8 cellular contexts compared by ENCODE assay signal in the genomic region with DNA sequence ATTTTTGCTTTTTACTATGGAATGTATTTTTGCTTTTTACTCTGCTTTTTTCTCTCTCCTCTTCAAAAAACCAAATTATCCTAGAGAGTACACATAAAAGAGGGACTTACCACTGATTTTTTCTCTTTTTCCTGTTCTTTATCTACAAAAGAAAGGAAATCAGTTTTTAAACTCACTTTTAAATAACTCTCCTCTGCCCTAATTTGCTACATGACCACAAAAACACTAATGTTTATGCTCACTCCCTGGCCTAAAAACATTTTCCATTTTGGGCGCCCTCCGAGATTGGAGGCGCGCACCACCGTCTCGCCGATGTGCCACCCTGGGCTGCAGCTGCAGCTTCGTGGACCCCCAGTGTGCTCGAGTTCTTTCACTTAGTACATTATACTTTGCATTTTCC. TPM values are rescaled to one million over a fixed set of nuclear protein-coding genes. Genes with fewer than 3 reads are reported as not detected.
A peak's percentile ranks its signal among the peaks of the same experiment; 100 is the strongest.
DNase-seq lines count a peak whose midpoint lies in the region; ATAC-seq and TF ChIP-seq lines count a peak whose summit lies in the region.

No MANE protein-coding gene starts in this region.

- no peaks in the 10 kb centered on the region for H3K9me3 ChIP-seq in MG63

- no peaks in the 10 kb centered on the region for H3K27me3 Mint-ChIP-seq in dendritic cell treated with granulocyte-macrophage colony-stimulating factor and Interleukin-4, amounts not matched to agents 40 ng/mL and 50 ng/mL, for 4 days
- no peaks in the 10 kb centered on the region for H3K27me3 Mint-ChIP-seq in natural killer cell treated with Interleukin-12 subunit alpha and Interleukin-12 subunit beta and Interleukin-15 and Interleukin-18, amount 100 ng/mL, for 72 hours

- peaks cover 72% of the 10 kb centered on the region for H3K4me1 Mint-ChIP-seq in dendritic cell treated with granulocyte-macrophage colony-stimulating factor and Interleukin-4, amounts not matched to agents 40 ng/mL and 50 ng/mL, for 4 days (ENCODE audit: low read depth)
- H3K4me1 Mint-ChIP-seq in natural killer cell treated with Interleukin-12 subunit alpha and Interleukin-12 subunit beta and Interleukin-15 and Interleukin-18, amount 100 ng/mL, for 72 hours (ENCODE audit: low read depth in 2 of 2): peaks cover 47 to 52% of the 10 kb centered on the region in 2 donors

- no peaks in the 10 kb centered on the region for H3K9me3 Mint-ChIP-seq in dendritic cell treated with granulocyte-macrophage colony-stimulating factor and Interleukin-4, amounts not matched to agents 40 ng/mL and 50 ng/mL, for 4 days
- no peaks in the 10 kb centered on the region for H3K9me3 Mint-ChIP-seq in natural killer cell treated with Interleukin-12 subunit alpha and Interleukin-12 subunit beta and Interleukin-15 and Interleukin-18, amount 100 ng/mL, for 72 hours

- no peak for TF ChIP-seq CTCF in GM13976 (IDR thresholded peaks at IDR 0.05; ENCODE audit: borderline replicate concordance, control extremely low read depth, extremely low read depth, insufficient read depth, missing control alignments)

- DNase-seq in MG63 (no peak), kidney glomerular epithelial cell (lab: John Stamatoyannopoulos, UW) (no peak), GM13976 (ENCODE audit: low spot score) (no peak)
- no peak for DNase-seq in natural killer cell treated with Interleukin-12 subunit alpha and Interleukin-12 subunit beta and Interleukin-15 and Interleukin-18, amount 100 ng/mL, for 72 hours (ENCODE audit: low spot score)

- peaks cover 28% of the 10 kb centered on the region for H3K4me1 ChIP-seq in ACC112 (ENCODE audit: control insufficient read depth, insufficient read depth, low read length, unreplicated experiment)

- H3K36me3 ChIP-seq in ACC112 (ENCODE audit: insufficient read depth, low read length): no peaks in the 10 kb centered on the region
- H3K36me3 ChIP-seq in MG63: no peaks in the 10 kb centered on the region

- H3K4me3 Mint-ChIP-seq in dendritic cell treated with granulocyte-macrophage colony-stimulating factor and Interleukin-4, amounts not matched to agents 40 ng/mL and 50 ng/mL, for 4 days: peak overlapping the region; percentile 78
- peak overlapping the region; percentile 66 for H3K4me3 Mint-ChIP-seq in natural killer cell treated with Interleukin-12 subunit alpha and Interleukin-12 subunit beta and Interleukin-15 and Interleukin-18, amount 100 ng/mL, for 72 hours

- peak overlapping the region; percentile 79 for H2AFZ ChIP-seq in ACC112 (ENCODE audit: low read length, unreplicated experiment)

- intact Hi-C loops in dendritic cell treated with granulocyte-macrophage colony-stimulating factor and Interleukin-4, amounts not matched to agents 40 ng/mL and 50 ng/mL, for 4 days (cut with micrococcal nuclease): no loop called here

- H3K27me3 ChIP-seq in ACC112 (ENCODE audit: insufficient read depth, low read length) (no peaks in the 10 kb centered on the region), MG63 (no peaks in the 10 kb centered on the region)

- peak overlapping the region; percentile 81 for H3K27ac Mint-ChIP-seq in dendritic cell treated with granulocyte-macrophage colony-stimulating factor and Interleukin-4, amounts not matched to agents 40 ng/mL and 50 ng/mL, for 4 days
- H3K27ac Mint-ChIP-seq in natural killer cell treated with Interleukin-12 subunit alpha and Interleukin-12 subunit beta and Interleukin-15 and Interleukin-18, amount 100 ng/mL, for 72 hours: peak overlapping the region; percentile 85 to 90

- peak overlapping the region; percentile 52; the same call in 1 of the 2 replicates for H3K27ac ChIP-seq in ACC112 (ENCODE audit: low read depth, low read length)

- no peak for ATAC-seq in natural killer cell treated with Interleukin-12 subunit alpha and Interleukin-12 subunit beta and Interleukin-15 and Interleukin-18, amount 100 ng/mL, for 72 hours
- no peak for ATAC-seq in HG03457 (IDR thresholded peaks at IDR 0.05; ENCODE audit: unreplicated experiment)
- no peak for ATAC-seq in GM18517 (IDR thresholded peaks at IDR 0.05; ENCODE audit: unreplicated experiment)

- in situ Hi-C loops in GM13976 (cut with MboI; ENCODE audit: low sequenced_read_pairs, unreplicated experiment): no loop called here

- peaks cover 23% of the 10 kb centered on the region for H3K79me2 ChIP-seq in ACC112 (ENCODE audit: control insufficient read depth, insufficient read depth, low read length, unreplicated experiment)

- H3K36me3 Mint-ChIP-seq in dendritic cell treated with granulocyte-macrophage colony-stimulating factor and Interleukin-4, amounts not matched to agents 40 ng/mL and 50 ng/mL, for 4 days (ENCODE audit: low read depth): peaks cover 58% of the 10 kb centered on the region
- H3K36me3 Mint-ChIP-seq in natural killer cell treated with Interleukin-12 subunit alpha and Interleukin-12 subunit beta and Interleukin-15 and Interleukin-18, amount 100 ng/mL, for 72 hours: peaks cover 8% of the 10 kb centered on the region

- H3K4me3 ChIP-seq in ACC112 (ENCODE audit: low read depth, low read length): peak overlapping the region; percentile 76
- H3K4me3 ChIP-seq in MG63: peak overlapping the region; percentile 59

RNA-seq across cellular contexts. Expression of gene TK2, which starts 1.1 kb away (rescaled TPM):
- 19.6 and 20.4 TPM in 2 replicates for total RNA-seq in MG63 (2014; rRNA removed; shearing (Covaris generic); ENCODE audit: low replicate concordance)
- 1 to 10 TPM; 5.9 to 6.3 TPM for total RNA-seq in natural killer cell treated with Interleukin-12 subunit alpha and Interleukin-12 subunit beta and Interleukin-15 and Interleukin-18, amount 100 ng/mL, for 72 hours

RNA-seq across cellular contexts. Expression of gene CKLF, which starts 3.5 kb away (rescaled TPM):
- total RNA-seq in MG63 (2014; rRNA removed; shearing (Covaris generic); ENCODE audit: low replicate concordance): 37.2 and 46.1 TPM in 2 replicates
- total RNA-seq in natural killer cell treated with Interleukin-12 subunit alpha and Interleukin-12 subunit beta and Interleukin-15 and Interleukin-18, amount 100 ng/mL, for 72 hours: 10 to 100 TPM; 71.2 to 78.6 TPM

RNA-seq across cellular contexts. Expression of gene CMTM1, which starts 17.4 kb away (rescaled TPM):
- total RNA-seq in MG63 (2014; rRNA removed; shearing (Covaris generic); ENCODE audit: low replicate concordance): 4.1 TPM in 1 of 2 replicates, not detected in the other
- total RNA-seq in natural killer cell treated with Interleukin-12 subunit alpha and Interleukin-12 subunit beta and Interleukin-15 and Interleukin-18, amount 100 ng/mL, for 72 hours: 10 to 100 TPM in 1 of 2 donors, 1 to 10 TPM in 1; 7.2 to 11.6 TPM

RNA-seq across cellular contexts. Expression of gene CMTM2, which starts 30.4 kb away (rescaled TPM):
- total RNA-seq in MG63 (2014; rRNA removed; shearing (Covaris generic); ENCODE audit: low replicate concordance): not detected in 2 replicates
- under 1 TPM; 0.45 to 0.67 TPM for total RNA-seq in natural killer cell treated with Interleukin-12 subunit alpha and Interleukin-12 subunit beta and Interleukin-15 and Interleukin-18, amount 100 ng/mL, for 72 hours

RNA-seq across cellular contexts. Expression of gene CMTM3, which starts 55.6 kb away (rescaled TPM):
- 17.3 and 27.6 TPM in 2 replicates for total RNA-seq in MG63 (2014; rRNA removed; shearing (Covaris generic); ENCODE audit: low replicate concordance)
- 10 to 100 TPM; 43.8 to 49.7 TPM for total RNA-seq in natural killer cell treated with Interleukin-12 subunit alpha and Interleukin-12 subunit beta and Interleukin-15 and Interleukin-18, amount 100 ng/mL, for 72 hours
